1 cellular context compared by ENCODE assay signal in genomic region chr14:69700609-69701008, GRCh38.
TF ChIP-seq lines count a peak whose summit lies in the region.

No MANE protein-coding gene starts in this region.

TF ChIP-seq in GM23338, 12 proteins besides CTCF, POLR2A, EP300 and RAD21 (continued from another document):
- TF ChIP-seq ZNF331 (CRISPR knock-in tag; IDR thresholded peaks at IDR 0.05; ENCODE audit: low read depth) (no peak), JUNB (IDR thresholded peaks at IDR 0.05; ENCODE audit: unreplicated experiment) (no peak), NANOG (IDR thresholded peaks at IDR 0.05; ENCODE audit: borderline replicate concordance) (no peak), ZNF462 (CRISPR knock-in tag; IDR thresholded peaks at IDR 0.05) (no peak)
